ENCODE assay signal across 26 cellular contexts in genomic region chr15:66614456-66615174, GRCh38. TPM values are rescaled to one million over a fixed set of nuclear protein-coding genes. Genes with fewer than 3 reads are reported as not detected.
DNase-seq lines count a peak whose midpoint lies in the region; ATAC-seq and TF ChIP-seq lines count a peak whose summit lies in the region.
"Had no signal": no experiment of that assay in that cellular context is flagged by ENCODE, and none has a peak within 500 bp of the region (broad histone marks: within the 10 kb centered on the region; RNA-seq: fewer than 3 reads in every experiment).

No MANE protein-coding gene starts in this region.

- DNase-seq in DMS 273 (lab: John Stamatoyannopoulos, UW; ENCODE audit: unreplicated experiment) (peak; percentile 4), DMS 273 treated with DMSO at 0.1 percent for 48 hours (lab: John Stamatoyannopoulos, UW) (no peak), NCI-H524 treated with DMSO at 0.1 percent for 48 hours (lab: John Stamatoyannopoulos, UW) (peak; percentile 3), activated B cell treated with CpG ODN at 0.5 μM for 24 hours (no peak), trophoblast cell (no peak), foreskin keratinocyte (no peak)
- DNase-seq in activated CD4-positive, alpha-beta memory T cell treated with anti-CD3 and anti-CD28 coated beads, Interleukin-2, amount 10 ng/mL, durations not matched to agents 7 days and 5 days: no peak
- DNase-seq in stimulated activated naive CD4-positive, alpha-beta T cell treated with Interleukin-2 at 50 U/mL for 16 hours (lab: John Stamatoyannopoulos, UW): no peak
- DNase-seq: activated CD8-positive, alpha-beta memory T cell treated with anti-CD3 and anti-CD28 coated beads, Interleukin-2, amount 50 U/mL, for 4 hours; activated gamma-delta T cell; amniotic stem cell; DMS53; effector CD8-positive, alpha-beta T cell; GOT3; heart right ventricle; NCI-H1930; NCI-H446; psoas muscle; SHP77 treated with DMSO at 0.1 percent for 48 hours; stimulated activated CD4-positive, alpha-beta T cell treated with anti-CD3 and anti-CD28 coated beads, Interleukin-4, amount 100 ng/mL, for 4 hours had no signal

- no peak overlapping the region for H2BK5ac ChIP-seq in trophoblast cell (ENCODE audit: low read depth, low read length, poor library complexity)

- no peak overlapping the region for H2AFZ ChIP-seq in trophoblast cell (ENCODE audit: insufficient read depth, low read length, poor library complexity)

- H3K9me3 Mint-ChIP-seq in activated B cell treated with CpG ODN at 0.5 μM for 24 hours: no peaks in the 10 kb centered on the region
- no peaks in the 10 kb centered on the region for H3K9me3 Mint-ChIP-seq in activated CD4-positive, alpha-beta memory T cell treated with anti-CD3 and anti-CD28 coated beads, Interleukin-2, amount 10 ng/mL, durations not matched to agents 7 days and 5 days
- H3K9me3 Mint-ChIP-seq: central memory CD8-positive, alpha-beta T cell; nephron had no signal

- H3K27me3 ChIP-seq in trophoblast cell (ENCODE audit: insufficient read depth, low read length): no peaks in the 10 kb centered on the region
- peaks cover 32% of the 10 kb centered on the region for H3K27me3 ChIP-seq in foreskin keratinocyte
- H3K27me3 ChIP-seq: heart right ventricle had no signal

- H3K27me3 Mint-ChIP-seq in activated B cell treated with CpG ODN at 0.5 μM for 24 hours: no peaks in the 10 kb centered on the region
- H3K27me3 Mint-ChIP-seq in activated CD4-positive, alpha-beta memory T cell treated with anti-CD3 and anti-CD28 coated beads, Interleukin-2, amount 10 ng/mL, durations not matched to agents 7 days and 5 days: no peaks in the 10 kb centered on the region
- H3K27me3 Mint-ChIP-seq: central memory CD8-positive, alpha-beta T cell had no signal

- peaks cover 4 to 6% of the 10 kb centered on the region in 2 experiments for H3K4me1 ChIP-seq in trophoblast cell (ENCODE audit: control insufficient read depth in 1 of 2, insufficient read depth in 2 of 2, low read length in 2 of 2)
- no peaks in the 10 kb centered on the region for H3K4me1 ChIP-seq in foreskin keratinocyte
- H3K4me1 ChIP-seq: psoas muscle had no signal

- no peak overlapping the region for H3K18ac ChIP-seq in trophoblast cell (ENCODE audit: low read length)

- no peak overlapping the region for H4K8ac ChIP-seq in trophoblast cell (ENCODE audit: low read depth, low read length)

- H2AK5ac ChIP-seq in trophoblast cell (ENCODE audit: low read length): peak overlapping the region; percentile 64

- POLR2A ChIA-PET in activated B cell treated with CpG ODN at 0.5 μM for 24 hours (lab: Charles Lee): no interaction called here
- POLR2A ChIA-PET in activated CD4-positive, alpha-beta memory T cell treated with anti-CD3 and anti-CD28 coated beads, Interleukin-2, amount 10 ng/mL, durations not matched to agents 7 days and 5 days (lab: Charles Lee): no interaction called here

- ATAC-seq in activated B cell treated with CpG ODN at 0.5 μM for 24 hours (ENCODE audit: low read depth): peak; percentile 34
- ATAC-seq in foreskin keratinocyte: no peak
- ATAC-seq: heart right ventricle, psoas muscle had no signal

- H4K12ac ChIP-seq in trophoblast cell (ENCODE audit: low read depth, low read length): no peak overlapping the region

- H3K23ac ChIP-seq in trophoblast cell (ENCODE audit: low read length): no peak overlapping the region

- H3K36me3 ChIP-seq in trophoblast cell (ENCODE audit: control insufficient read depth in 1 of 2, insufficient read depth in 2 of 2, low read length in 2 of 2): no peaks in the 10 kb centered on the region
- H3K36me3 ChIP-seq: heart right ventricle had no signal

- no peak overlapping the region for H2BK12ac ChIP-seq in trophoblast cell (ENCODE audit: low read length)

- no peaks in the 10 kb centered on the region for H3K9me3 ChIP-seq in trophoblast cell (ENCODE audit: insufficient read depth, low read depth, low read length)
- H3K9me3 ChIP-seq: heart right ventricle, psoas muscle had no signal

- peaks cover 48% of the 10 kb centered on the region for H3K4me1 Mint-ChIP-seq in activated B cell treated with CpG ODN at 0.5 μM for 24 hours
- H3K4me1 Mint-ChIP-seq in activated CD4-positive, alpha-beta memory T cell treated with anti-CD3 and anti-CD28 coated beads, Interleukin-2, amount 10 ng/mL, durations not matched to agents 7 days and 5 days: peaks cover 11% of the 10 kb centered on the region
- H3K4me1 Mint-ChIP-seq: central memory CD8-positive, alpha-beta T cell had no signal

- no peak for TF ChIP-seq CTCF in activated B cell treated with CpG ODN at 0.5 μM for 24 hours (IDR thresholded peaks at IDR 0.05)
- no peak for TF ChIP-seq CTCF in foreskin keratinocyte (conservative IDR thresholded peaks at IDR 0.05)

- no peak overlapping the region for H3K4me3 ChIP-seq in trophoblast cell (ENCODE audit: low read depth, low read length)
- H3K4me3 ChIP-seq: heart right ventricle, lung, psoas muscle had no signal

- intact Hi-C loops in activated B cell treated with CpG ODN at 0.5 μM for 24 hours (cut with micrococcal nuclease): no loop called here

- no peak overlapping the region for H3K14ac ChIP-seq in trophoblast cell (ENCODE audit: low read length)

- H4K91ac ChIP-seq in trophoblast cell (ENCODE audit: low read depth, low read length): no peak overlapping the region

- no CpG with 5 or more reads among the region's 6 CpGs for WGBS in trophoblast cell (ENCODE audit: extremely low coverage, insufficient coverage, insufficient read length)

- H2BK120ac ChIP-seq in trophoblast cell (ENCODE audit: insufficient read depth, low read length, poor library complexity): no peak overlapping the region

- H3K4me2 ChIP-seq in trophoblast cell (ENCODE audit: low read length): no peak overlapping the region

- CTCF ChIA-PET in activated B cell treated with CpG ODN at 0.5 μM for 24 hours (lab: Charles Lee): interaction anchor here (0.9 to 2.2 kb wide), 2 partner anchors 11 to 236 kb away, joined by 3 to 8 read pairs; no protein-coding TSS in a partner anchor
- CTCF ChIA-PET in activated CD4-positive, alpha-beta memory T cell treated with anti-CD3 and anti-CD28 coated beads, Interleukin-2, amount 10 ng/mL, durations not matched to agents 7 days and 5 days (lab: Charles Lee): interaction anchor here (1.6 to 1.7 kb wide), 2 partner anchors 230 to 237 kb away, joined by 3 to 9 read pairs; no protein-coding TSS in a partner anchor

- no peak overlapping the region for H3K27ac ChIP-seq in trophoblast cell (ENCODE audit: low read depth, low read length)
- H3K27ac ChIP-seq in foreskin keratinocyte: no peak overlapping the region
- H3K27ac ChIP-seq: 22Rv1, C4-2B, psoas muscle had no signal

- H3K27ac Mint-ChIP-seq in activated B cell treated with CpG ODN at 0.5 μM for 24 hours: peak overlapping the region; percentile 13
- H3K27ac Mint-ChIP-seq in activated CD4-positive, alpha-beta memory T cell treated with anti-CD3 and anti-CD28 coated beads, Interleukin-2, amount 10 ng/mL, durations not matched to agents 7 days and 5 days: no peak overlapping the region

- no peak overlapping the region for H3K4me3 Mint-ChIP-seq in activated B cell treated with CpG ODN at 0.5 μM for 24 hours
- no peak overlapping the region for H3K4me3 Mint-ChIP-seq in activated CD4-positive, alpha-beta memory T cell treated with anti-CD3 and anti-CD28 coated beads, Interleukin-2, amount 10 ng/mL, durations not matched to agents 7 days and 5 days
- H3K4me3 Mint-ChIP-seq: central memory CD8-positive, alpha-beta T cell; nephron had no signal

- H3K9ac ChIP-seq in trophoblast cell (ENCODE audit: low read length): no peak overlapping the region

- no peak overlapping the region for H3K4ac ChIP-seq in trophoblast cell (ENCODE audit: low read depth, low read length)

- H3K36me3 Mint-ChIP-seq in activated B cell treated with CpG ODN at 0.5 μM for 24 hours (ENCODE audit: low read depth): no peaks in the 10 kb centered on the region
- H3K36me3 Mint-ChIP-seq in activated CD4-positive, alpha-beta memory T cell treated with anti-CD3 and anti-CD28 coated beads, Interleukin-2, amount 10 ng/mL, durations not matched to agents 7 days and 5 days (ENCODE audit: low read depth): no peaks in the 10 kb centered on the region

- H3K79me2 ChIP-seq in trophoblast cell (ENCODE audit: control insufficient read depth, insufficient read depth, low read length, poor library complexity): no peaks in the 10 kb centered on the region

- peaks cover 10% of the 10 kb centered on the region for H3K79me1 ChIP-seq in trophoblast cell (ENCODE audit: low read length)

RNA-seq across cellular contexts. Expression of gene LCTL, which starts 48.8 kb away (rescaled TPM):
- not detected in 2 replicates for total RNA-seq in activated B cell treated with CpG ODN at 0.5 μM for 24 hours
- 0.40 TPM in 2 replicates for polyA plus RNA-seq in trophoblast cell (2013)
- not detected for total RNA-seq in activated CD4-positive, alpha-beta memory T cell treated with anti-CD3 and anti-CD28 coated beads, Interleukin-2, amount 10 ng/mL, durations not matched to agents 7 days and 5 days
- 0.14 and 0.18 TPM in 2 replicates for total RNA-seq in foreskin keratinocyte
- polyA plus RNA-seq in foreskin keratinocyte: 0.07 and 0.12 TPM in 2 replicates
- total RNA-seq: lung; psoas muscle; T-helper 2 cell treated with Interferon-gamma antibody and Interleukin-4, amounts not matched to agents 100 ng/mL and 5 ng/mL, for 36 hours had no signal
- polyA plus RNA-seq: heart right ventricle, lung, psoas muscle had no signal

Comparison
In these comparisons a context has a peak if more than half of its experiments do, and no peak if none do; other contexts are left out.
1. DNase-seq: peak in DMS 273 (single experiment) and NCI-H524 treated with DMSO at 0.1 percent for 48 hours (single experiment); none in DMS 273 treated with DMSO at 0.1 percent for 48 hours (single experiment), activated B cell treated with CpG ODN at 0.5 μM for 24 hours (single experiment), trophoblast cell (0 of 2), activated CD4-positive, alpha-beta memory T cell treated with anti-CD3 and anti-CD28 coated beads, Interleukin-2, amount 10 ng/mL, durations not matched to agents 7 days and 5 days (single experiment), foreskin keratinocyte (0 of 2) and stimulated activated naive CD4-positive, alpha-beta T cell treated with Interleukin-2 at 50 U/mL for 16 hours (single experiment).